In the genomic region with DNA sequence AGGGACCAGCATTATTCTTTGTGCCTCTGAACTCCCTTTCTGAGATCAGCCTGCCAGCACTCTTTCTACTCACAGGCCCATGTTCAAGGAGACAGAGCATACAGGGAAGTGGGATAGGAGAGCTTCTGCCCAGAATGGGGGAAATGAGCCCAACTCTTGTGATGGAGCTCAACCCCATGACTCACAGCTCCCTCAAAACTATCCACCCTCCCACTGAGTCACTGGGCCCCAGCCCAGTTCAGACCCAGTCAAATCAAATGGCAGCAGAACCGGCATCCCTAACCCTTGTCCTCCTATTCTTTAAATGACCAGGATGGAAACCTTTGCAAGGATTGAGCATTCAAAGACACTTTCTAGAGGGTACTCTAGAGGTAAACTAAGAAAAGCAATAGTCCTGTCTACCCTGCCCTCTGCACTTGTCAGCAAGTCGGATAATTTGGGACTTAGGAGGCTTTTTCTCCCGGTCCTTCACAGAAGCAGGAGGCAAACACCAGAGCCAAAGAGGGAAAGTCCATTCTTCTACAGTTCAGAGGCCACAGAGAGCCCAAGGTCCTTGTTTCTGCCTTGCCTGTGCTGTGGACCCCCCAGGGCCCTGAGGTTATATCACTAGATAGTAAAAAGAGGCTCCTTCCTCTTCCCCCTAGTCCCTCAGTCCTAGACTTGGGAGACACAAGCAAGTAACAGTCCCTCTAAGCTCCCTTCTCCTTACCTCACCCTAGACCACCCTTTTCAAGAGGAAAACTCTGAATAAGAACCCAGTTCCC, we compare ENCODE assay signal across 1 cellular context.
TF ChIP-seq lines count a peak whose summit lies in the region.

No MANE protein-coding gene starts in this region.

TF ChIP-seq in HCT116, 20 proteins besides CTCF, POLR2A, EP300 and RAD21:
- TF ChIP-seq CEBPB (IDR thresholded peaks at IDR 0.05; ENCODE audit: low read depth), result no peak
- TF ChIP-seq, protein P1, sequence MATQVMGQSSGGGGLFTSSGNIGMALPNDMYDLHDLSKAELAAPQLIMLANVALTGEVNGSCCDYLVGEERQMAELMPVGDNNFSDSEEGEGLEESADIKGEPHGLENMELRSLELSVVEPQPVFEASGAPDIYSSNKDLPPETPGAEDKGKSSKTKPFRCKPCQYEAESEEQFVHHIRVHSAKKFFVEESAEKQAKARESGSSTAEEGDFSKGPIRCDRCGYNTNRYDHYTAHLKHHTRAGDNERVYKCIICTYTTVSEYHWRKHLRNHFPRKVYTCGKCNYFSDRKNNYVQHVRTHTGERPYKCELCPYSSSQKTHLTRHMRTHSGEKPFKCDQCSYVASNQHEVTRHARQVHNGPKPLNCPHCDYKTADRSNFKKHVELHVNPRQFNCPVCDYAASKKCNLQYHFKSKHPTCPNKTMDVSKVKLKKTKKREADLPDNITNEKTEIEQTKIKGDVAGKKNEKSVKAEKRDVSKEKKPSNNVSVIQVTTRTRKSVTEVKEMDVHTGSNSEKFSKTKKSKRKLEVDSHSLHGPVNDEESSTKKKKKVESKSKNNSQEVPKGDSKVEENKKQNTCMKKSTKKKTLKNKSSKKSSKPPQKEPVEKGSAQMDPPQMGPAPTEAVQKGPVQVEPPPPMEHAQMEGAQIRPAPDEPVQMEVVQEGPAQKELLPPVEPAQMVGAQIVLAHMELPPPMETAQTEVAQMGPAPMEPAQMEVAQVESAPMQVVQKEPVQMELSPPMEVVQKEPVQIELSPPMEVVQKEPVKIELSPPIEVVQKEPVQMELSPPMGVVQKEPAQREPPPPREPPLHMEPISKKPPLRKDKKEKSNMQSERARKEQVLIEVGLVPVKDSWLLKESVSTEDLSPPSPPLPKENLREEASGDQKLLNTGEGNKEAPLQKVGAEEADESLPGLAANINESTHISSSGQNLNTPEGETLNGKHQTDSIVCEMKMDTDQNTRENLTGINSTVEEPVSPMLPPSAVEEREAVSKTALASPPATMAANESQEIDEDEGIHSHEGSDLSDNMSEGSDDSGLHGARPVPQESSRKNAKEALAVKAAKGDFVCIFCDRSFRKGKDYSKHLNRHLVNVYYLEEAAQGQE (IDR thresholded peaks at IDR 0.05; ENCODE audit: low read depth), result no peak
- TF ChIP-seq ZFX (IDR thresholded peaks at IDR 0.05), result no peak
- no peak for TF ChIP-seq SIN3A (IDR thresholded peaks at IDR 0.05; ENCODE audit: low read depth)
- no peak for TF ChIP-seq FOSL1 (IDR thresholded peaks at IDR 0.05; ENCODE audit: low read depth)
- no peak for TF ChIP-seq YY1 (IDR thresholded peaks at IDR 0.05; ENCODE audit: extremely low read depth, insufficient replicate concordance, low read depth, low read length)
- TF ChIP-seq, protein P2, sequence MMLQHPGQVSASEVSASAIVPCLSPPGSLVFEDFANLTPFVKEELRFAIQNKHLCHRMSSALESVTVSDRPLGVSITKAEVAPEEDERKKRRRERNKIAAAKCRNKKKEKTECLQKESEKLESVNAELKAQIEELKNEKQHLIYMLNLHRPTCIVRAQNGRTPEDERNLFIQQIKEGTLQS (IDR thresholded peaks at IDR 0.05), result no peak
- TF ChIP-seq EZH2phosphoT487 (IDR thresholded peaks at IDR 0.05; ENCODE audit: borderline replicate concordance), result no peak
- TF ChIP-seq POLR2AphosphoS5 (IDR thresholded peaks at IDR 0.05; ENCODE audit: low read depth, low read length), result no peak
